In genomic region chr3:110654820-110655522, GRCh38 we compare ENCODE assay signal across 19 cellular contexts.
"Had no signal": no experiment of that assay in that cellular context is flagged by ENCODE, and none has a peak within 500 bp of the region (broad histone marks: within the 10 kb centered on the region; RNA-seq: fewer than 3 reads in every experiment).

No MANE protein-coding gene starts in this region.

- H3K4me3 ChIP-seq: breast epithelium, spleen, testis had no signal

- H3K9me3 Mint-ChIP-seq: activated B cell treated with CpG ODN at 0.5 μM for 24 hours; activated CD4-positive, alpha-beta T cell treated with anti-CD3 and anti-CD28 coated beads, Interleukin-2, amount 10 ng/mL, durations not matched to agents 24 days and 14 days; activated T-helper 1 cell treated with anti-CD3 and anti-CD28 coated beads, Interleukin-12 subunit alpha, Interleukin-12 subunit beta, Interleukin-2, Interleukin-4 antibody, amounts not matched to agents 30 ng/mL and 10 ng/mL and 1 ng/mL, durations not matched to agents 14 hours and 24 hours and 36 hours; memory B cell; nephron progenitor cell; stimulated activated naive CD8-positive, alpha-beta T cell treated with anti-CD3 and anti-CD28 coated beads, Interleukin-15, amount 100 ng/mL, for 72 hours had no signal

- H3K27me3 ChIP-seq: breast epithelium, spleen, testis had no signal

- DNase-seq: activated B cell treated with CpG ODN at 0.5 μM for 24 hours; activated CD4-positive, alpha-beta T cell treated with anti-CD3 and anti-CD28 coated beads, Interleukin-2, amount 10 ng/mL, durations not matched to agents 24 days and 14 days; activated CD8-positive, alpha-beta memory T cell treated with anti-CD3 and anti-CD28 coated beads for 24 hours; aorta; cerebellar nuclear complex; dermis blood vessel endothelial cell; head of caudate nucleus; left cardiac atrium; nephron progenitor cell; occipital lobe; spleen; stimulated activated naive CD8-positive, alpha-beta T cell treated with anti-CD3 and anti-CD28 coated beads, Interleukin-15, amount 100 ng/mL, for 72 hours; T-helper 2 cell; testis had no signal

- H3K4me1 Mint-ChIP-seq: activated B cell treated with CpG ODN at 0.5 μM for 24 hours; activated CD4-positive, alpha-beta T cell treated with anti-CD3 and anti-CD28 coated beads, Interleukin-2, amount 10 ng/mL, durations not matched to agents 24 days and 14 days; memory B cell; stimulated activated naive CD8-positive, alpha-beta T cell treated with anti-CD3 and anti-CD28 coated beads, Interleukin-15, amount 100 ng/mL, for 72 hours had no signal

- H3K4me1 ChIP-seq: breast epithelium, spleen, testis had no signal

- H3K27ac Mint-ChIP-seq: activated B cell treated with CpG ODN at 0.5 μM for 24 hours; activated CD4-positive, alpha-beta T cell treated with anti-CD3 and anti-CD28 coated beads, Interleukin-2, amount 10 ng/mL, durations not matched to agents 24 days and 14 days; activated T-helper 1 cell treated with anti-CD3 and anti-CD28 coated beads, Interleukin-12 subunit alpha, Interleukin-12 subunit beta, Interleukin-2, Interleukin-4 antibody, amounts not matched to agents 30 ng/mL and 10 ng/mL and 1 ng/mL, durations not matched to agents 14 hours and 24 hours and 36 hours; memory B cell; nephron progenitor cell; stimulated activated naive CD8-positive, alpha-beta T cell treated with anti-CD3 and anti-CD28 coated beads, Interleukin-15, amount 100 ng/mL, for 72 hours had no signal

- H3K36me3 Mint-ChIP-seq: memory B cell had no signal

- H3K27ac ChIP-seq: breast epithelium, epithelial cell of prostate, spleen, testis had no signal

- H3K27me3 Mint-ChIP-seq: activated B cell treated with CpG ODN at 0.5 μM for 24 hours; activated CD4-positive, alpha-beta T cell treated with anti-CD3 and anti-CD28 coated beads, Interleukin-2, amount 10 ng/mL, durations not matched to agents 24 days and 14 days; memory B cell; stimulated activated naive CD8-positive, alpha-beta T cell treated with anti-CD3 and anti-CD28 coated beads, Interleukin-15, amount 100 ng/mL, for 72 hours had no signal

- H3K9me3 ChIP-seq: breast epithelium, spleen, testis had no signal

- H3K36me3 ChIP-seq: breast epithelium, spleen had no signal

- H3K4me3 Mint-ChIP-seq: activated B cell treated with CpG ODN at 0.5 μM for 24 hours; activated CD4-positive, alpha-beta T cell treated with anti-CD3 and anti-CD28 coated beads, Interleukin-2, amount 10 ng/mL, durations not matched to agents 24 days and 14 days; activated T-helper 1 cell treated with anti-CD3 and anti-CD28 coated beads, Interleukin-12 subunit alpha, Interleukin-12 subunit beta, Interleukin-2, Interleukin-4 antibody, amounts not matched to agents 30 ng/mL and 10 ng/mL and 1 ng/mL, durations not matched to agents 14 hours and 24 hours and 36 hours; memory B cell; nephron progenitor cell; stimulated activated naive CD8-positive, alpha-beta T cell treated with anti-CD3 and anti-CD28 coated beads, Interleukin-15, amount 100 ng/mL, for 72 hours had no signal

- ATAC-seq: left cardiac atrium; sciatic nerve; stimulated activated naive CD8-positive, alpha-beta T cell treated with anti-CD3 and anti-CD28 coated beads, Interleukin-15, amount 100 ng/mL, for 72 hours had no signal
